ENCODE assay signal across 12 cellular contexts in the genomic region with DNA sequence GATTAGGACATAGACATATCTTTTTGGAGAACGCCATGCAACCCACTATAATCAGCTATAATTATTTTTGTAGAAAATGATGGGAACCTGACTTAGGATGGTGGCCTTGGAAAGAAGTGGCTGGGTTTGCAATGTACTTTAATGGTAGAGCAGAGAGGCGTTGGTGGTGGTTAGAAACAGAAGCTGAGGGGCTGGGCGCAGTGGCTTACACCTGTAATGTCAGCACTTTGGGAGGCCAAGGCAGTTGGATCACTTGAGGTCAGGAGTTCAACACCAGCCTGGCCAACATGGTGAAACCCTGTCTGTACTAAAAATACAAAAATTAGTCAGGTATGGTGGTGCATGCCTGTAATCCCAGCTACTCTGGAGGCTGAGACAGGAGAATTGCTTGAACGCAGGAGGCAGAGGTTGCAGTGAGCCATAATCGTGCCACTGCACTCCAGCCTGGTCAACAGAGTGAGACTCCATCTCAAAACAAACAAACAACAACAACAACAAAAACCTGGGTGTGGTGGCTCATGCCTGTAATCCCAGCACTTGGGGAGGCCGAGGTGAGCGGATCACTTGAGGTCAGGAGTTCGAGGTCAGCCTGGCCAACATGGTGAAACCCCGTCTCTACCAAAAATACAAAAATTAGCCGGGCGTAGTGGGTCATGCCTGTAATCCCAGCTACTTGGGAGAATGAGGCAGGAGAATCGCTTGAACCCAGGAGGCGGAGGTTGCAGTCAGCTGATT. TPM values are rescaled to one million over a fixed set of nuclear protein-coding genes. Genes with fewer than 3 reads are reported as not detected.
DNase-seq lines count a peak whose midpoint lies in the region; ATAC-seq and TF ChIP-seq lines count a peak whose summit lies in the region.
"Not testable (repeated sequence)": the region's sequence is repeated elsewhere in the genome, so short reads cannot be mapped to it uniquely, and the experiment has no call there.
"Had no signal": no experiment of that assay in that cellular context is flagged by ENCODE, and none has a peak within 500 bp of the region (broad histone marks: within the 10 kb centered on the region; RNA-seq: fewer than 3 reads in every experiment).

No MANE protein-coding gene starts in this region.

- not testable (repeated sequence) for H3K27me3 Mint-ChIP-seq in T-helper 1 cell treated with Interleukin-12 subunit alpha and Interleukin-12 subunit beta and Interleukin-4 antibody, amounts not matched to agents 30 μg/mL and 1 μg/mL, for 36 hours (ENCODE audit: low read depth); activated naive CD4-positive, alpha-beta T cell treated with anti-CD3 and anti-CD28 coated beads, Interleukin-2, amount 50 U/mL, for 24 hours; dendritic cell treated with granulocyte-macrophage colony-stimulating factor and Interleukin-4, amounts not matched to agents 40 ng/mL and 50 ng/mL, for 4 days

- H3K27ac Mint-ChIP-seq in T-helper 1 cell treated with Interleukin-12 subunit alpha and Interleukin-12 subunit beta and Interleukin-4 antibody, amounts not matched to agents 30 μg/mL and 1 μg/mL, for 36 hours, result peak overlapping the region; percentile 94
- peak overlapping the region; percentile 97 for H3K27ac Mint-ChIP-seq in activated naive CD4-positive, alpha-beta T cell treated with anti-CD3 and anti-CD28 coated beads, Interleukin-2, amount 50 U/mL, for 24 hours
- peak overlapping the region; percentile 50 for H3K27ac Mint-ChIP-seq in dendritic cell treated with granulocyte-macrophage colony-stimulating factor and Interleukin-4, amounts not matched to agents 40 ng/mL and 50 ng/mL, for 4 days

- intact Hi-C loops in dendritic cell treated with granulocyte-macrophage colony-stimulating factor and Interleukin-4, amounts not matched to agents 40 ng/mL and 50 ng/mL, for 4 days (cut with micrococcal nuclease); sciatic nerve (cut with DNase I): not testable (repeated sequence)

- peaks cover 55% of the 10 kb centered on the region for H3K4me1 Mint-ChIP-seq in T-helper 1 cell treated with Interleukin-12 subunit alpha and Interleukin-12 subunit beta and Interleukin-4 antibody, amounts not matched to agents 30 μg/mL and 1 μg/mL, for 36 hours (ENCODE audit: low read depth)
- H3K4me1 Mint-ChIP-seq in activated naive CD4-positive, alpha-beta T cell treated with anti-CD3 and anti-CD28 coated beads, Interleukin-2, amount 50 U/mL, for 24 hours, result peaks cover 81% of the 10 kb centered on the region
- peaks cover 71% of the 10 kb centered on the region for H3K4me1 Mint-ChIP-seq in dendritic cell treated with granulocyte-macrophage colony-stimulating factor and Interleukin-4, amounts not matched to agents 40 ng/mL and 50 ng/mL, for 4 days (ENCODE audit: low read depth)

- H3K36me3 Mint-ChIP-seq in T-helper 1 cell treated with Interleukin-12 subunit alpha and Interleukin-12 subunit beta and Interleukin-4 antibody, amounts not matched to agents 30 μg/mL and 1 μg/mL, for 36 hours (ENCODE audit: low read depth), result peaks cover 18% of the 10 kb centered on the region
- peaks cover 12% of the 10 kb centered on the region for H3K36me3 Mint-ChIP-seq in activated naive CD4-positive, alpha-beta T cell treated with anti-CD3 and anti-CD28 coated beads, Interleukin-2, amount 50 U/mL, for 24 hours
- H3K36me3 Mint-ChIP-seq in dendritic cell treated with granulocyte-macrophage colony-stimulating factor and Interleukin-4, amounts not matched to agents 40 ng/mL and 50 ng/mL, for 4 days (ENCODE audit: low read depth), result peaks cover 19% of the 10 kb centered on the region

- not testable (repeated sequence) for H3K9me3 Mint-ChIP-seq in T-helper 1 cell treated with Interleukin-12 subunit alpha and Interleukin-12 subunit beta and Interleukin-4 antibody, amounts not matched to agents 30 μg/mL and 1 μg/mL, for 36 hours; activated naive CD4-positive, alpha-beta T cell treated with anti-CD3 and anti-CD28 coated beads, Interleukin-2, amount 50 U/mL, for 24 hours; dendritic cell treated with granulocyte-macrophage colony-stimulating factor and Interleukin-4, amounts not matched to agents 40 ng/mL and 50 ng/mL, for 4 days

- not testable (repeated sequence) for DNase-seq in GM12865 (ENCODE audit: low read depth)
- peak; percentile 56 for DNase-seq in activated CD8-positive, alpha-beta memory T cell treated with anti-CD3 and anti-CD28 coated beads for 24 hours
- peak; percentile 60 for DNase-seq in mesenteric fat pad (ENCODE audit: low spot score)
- DNase-seq in sciatic nerve (ENCODE audit: low spot score), result peak; percentile 31

- ATAC-seq in sciatic nerve, result not testable (repeated sequence)

- H3K4me3 ChIP-seq in GM12865 (ENCODE audit: low read depth, low read length), result peak overlapping the region; percentile 84; the same call in 1 of the 2 replicates

- peak overlapping the region; percentile 82 for H3K4me3 Mint-ChIP-seq in T-helper 1 cell treated with Interleukin-12 subunit alpha and Interleukin-12 subunit beta and Interleukin-4 antibody, amounts not matched to agents 30 μg/mL and 1 μg/mL, for 36 hours
- peak overlapping the region; percentile 88 for H3K4me3 Mint-ChIP-seq in activated naive CD4-positive, alpha-beta T cell treated with anti-CD3 and anti-CD28 coated beads, Interleukin-2, amount 50 U/mL, for 24 hours
- H3K4me3 Mint-ChIP-seq in dendritic cell treated with granulocyte-macrophage colony-stimulating factor and Interleukin-4, amounts not matched to agents 40 ng/mL and 50 ng/mL, for 4 days, result not testable (repeated sequence)

- TF ChIP-seq CTCF in GM12865 (IDR thresholded peaks at IDR 0.05; ENCODE audit: insufficient read depth, low read depth, low read length, missing control alignments), result not testable (repeated sequence)

RNA-seq across cellular contexts. Expression of gene CD37, which starts 2.3 kb away (rescaled TPM):
- total RNA-seq in mesenteric fat pad (32.1 TPM), sciatic nerve (21.3 TPM)
- total RNA-seq: Daoy, NCI-H460, pulmonary artery endothelial cell, RPMI7951 had no signal

RNA-seq across cellular contexts. Expression of gene SLC6A16, which starts 7.9 kb away (rescaled TPM):
- total RNA-seq in mesenteric fat pad (3.1 TPM), sciatic nerve (5.6 TPM)
- total RNA-seq: Daoy, occipital lobe had no signal

RNA-seq across cellular contexts. Expression of gene TEAD2, which starts 29.4 kb away (rescaled TPM):
- total RNA-seq in mesenteric fat pad (48.3 TPM), sciatic nerve (33.0 TPM)

RNA-seq across cellular contexts. Expression of gene DKKL1, which starts 30.8 kb away (rescaled TPM):
- total RNA-seq in mesenteric fat pad (not detected), sciatic nerve (0.89 TPM)
- total RNA-seq: NCI-H460, pulmonary artery endothelial cell had no signal

RNA-seq across cellular contexts. Expression of gene KASH5, which starts 55.2 kb away (rescaled TPM):
- not detected for total RNA-seq in mesenteric fat pad
- total RNA-seq in sciatic nerve, result not detected
- total RNA-seq: Daoy, NCI-H460, occipital lobe, pulmonary artery endothelial cell, RPMI7951 had no signal
